8 cellular contexts compared by ENCODE assay signal in the genomic region with DNA sequence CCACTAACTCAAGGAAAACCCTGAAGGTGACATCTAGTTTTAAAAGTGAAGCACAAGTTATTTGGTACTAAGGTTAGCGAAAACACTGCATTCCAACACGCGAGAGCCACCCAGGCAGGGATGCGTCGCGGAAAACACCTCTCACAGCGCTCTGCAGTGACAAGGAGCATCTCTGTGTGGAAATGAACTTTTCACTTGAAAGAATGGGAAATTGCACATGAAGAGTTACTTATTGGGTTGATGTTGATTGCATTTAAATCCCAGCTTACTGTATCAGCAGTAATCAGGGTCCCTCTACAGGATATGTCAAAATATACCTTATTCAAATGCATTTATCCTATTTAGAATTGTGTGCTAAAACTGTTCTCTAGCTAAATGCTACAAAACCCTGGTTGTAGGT.
DNase-seq lines count a peak whose midpoint lies in the region; ATAC-seq and TF ChIP-seq lines count a peak whose summit lies in the region.

No MANE protein-coding gene starts in this region.

- H3K23ac ChIP-seq in neuronal stem cell (ENCODE audit: low read depth, low read length, poor library complexity), result no peak overlapping the region

- TF ChIP-seq CTCF in BE2C (IDR thresholded peaks at IDR 0.05; ENCODE audit: low read depth, low read length) (peak; percentile 24; the same call in 1 of the 2 replicates), nephron progenitor cell (IDR thresholded peaks at IDR 0.05) (no peak)

- no peak overlapping the region for H3K4me2 ChIP-seq in neuronal stem cell (ENCODE audit: insufficient read depth, low read length, poor library complexity, severe bottlenecking)

- H3K36me3 Mint-ChIP-seq in nephron progenitor cell (ENCODE audit: low read depth), result no peaks in the 10 kb centered on the region
- H3K36me3 Mint-ChIP-seq in activated CD4-positive, alpha-beta memory T cell treated with anti-CD3 and anti-CD28 coated beads, Interleukin-2, amount 10 ng/mL, durations not matched to agents 7 days and 5 days (ENCODE audit: low read depth), result no peaks in the 10 kb centered on the region
- no peaks in the 10 kb centered on the region for H3K36me3 Mint-ChIP-seq in activated CD8-positive, alpha-beta memory T cell treated with anti-CD3 and anti-CD28 coated beads, Interleukin-2, amount 10 ng/mL, durations not matched to agents 7 days and 5 days

- WGBS in neuronal stem cell (ENCODE audit: extremely low coverage in 2 of 2, insufficient read length in 2 of 2, insufficient replicate concordance in 1 of 2), 2 donors, result no CpG with 5 or more reads among the region's 7 CpGs

- H3K27ac ChIP-seq in neuronal stem cell (replicated peaks; ENCODE audit: low read length), result no peak overlapping the region

- H3K18ac ChIP-seq in neuronal stem cell (ENCODE audit: low read length), result no peak overlapping the region

- peak overlapping the region; percentile 78 for H3K4me3 Mint-ChIP-seq in nephron progenitor cell
- H3K4me3 Mint-ChIP-seq in activated CD4-positive, alpha-beta memory T cell treated with anti-CD3 and anti-CD28 coated beads, Interleukin-2, amount 10 ng/mL, durations not matched to agents 7 days and 5 days, result no peak overlapping the region
- no peak overlapping the region for H3K4me3 Mint-ChIP-seq in activated CD8-positive, alpha-beta memory T cell treated with anti-CD3 and anti-CD28 coated beads, Interleukin-2, amount 10 ng/mL, durations not matched to agents 7 days and 5 days

- peaks cover 16% of the 10 kb centered on the region for H3K27me3 Mint-ChIP-seq in nephron progenitor cell (ENCODE audit: low read depth, poor library complexity)
- H3K27me3 Mint-ChIP-seq in activated CD4-positive, alpha-beta memory T cell treated with anti-CD3 and anti-CD28 coated beads, Interleukin-2, amount 10 ng/mL, durations not matched to agents 7 days and 5 days, result peaks cover 17% of the 10 kb centered on the region
- peaks cover 19% of the 10 kb centered on the region for H3K27me3 Mint-ChIP-seq in activated CD8-positive, alpha-beta memory T cell treated with anti-CD3 and anti-CD28 coated beads, Interleukin-2, amount 10 ng/mL, durations not matched to agents 7 days and 5 days

- peaks cover 4% of the 10 kb centered on the region; the same call in 1 of the 2 replicates for H3K4me1 ChIP-seq in BE2C
- H3K4me1 ChIP-seq in neuronal stem cell (ENCODE audit: control insufficient read depth in 2 of 2, insufficient read depth in 1 of 2, low read depth in 1 of 2, low read length in 2 of 2), result peaks cover 0 to 14% of the 10 kb centered on the region in 2 donors

- H3K4ac ChIP-seq in neuronal stem cell (ENCODE audit: low read length), result no peak overlapping the region

- H3K14ac ChIP-seq in neuronal stem cell (ENCODE audit: low read length), result no peak overlapping the region

- no peaks in the 10 kb centered on the region for H3K9me3 Mint-ChIP-seq in nephron progenitor cell
- no peaks in the 10 kb centered on the region for H3K9me3 Mint-ChIP-seq in activated CD4-positive, alpha-beta memory T cell treated with anti-CD3 and anti-CD28 coated beads, Interleukin-2, amount 10 ng/mL, durations not matched to agents 7 days and 5 days
- no peaks in the 10 kb centered on the region for H3K9me3 Mint-ChIP-seq in activated CD8-positive, alpha-beta memory T cell treated with anti-CD3 and anti-CD28 coated beads, Interleukin-2, amount 10 ng/mL, durations not matched to agents 7 days and 5 days (ENCODE audit: low read depth)

- no peak overlapping the region for H4K91ac ChIP-seq in neuronal stem cell (ENCODE audit: low read depth, low read length, poor library complexity)

- H2AK5ac ChIP-seq in neuronal stem cell (ENCODE audit: low read depth, low read length), result no peak overlapping the region

- H3K27me3 ChIP-seq in BE2C, result 0 out of 2 replicates have a peak, but pooled peaks cover 4% of the 10 kb centered on the region
- H3K27me3 ChIP-seq in neuronal stem cell (ENCODE audit: control insufficient read depth in 3 of 3, insufficient read depth in 3 of 3, low read depth in 1 of 3, low read length in 3 of 3), result peaks cover 0 to 69% (median 3%) of the 10 kb centered on the region in 3 experiments

- POLR2A ChIA-PET in activated CD4-positive, alpha-beta memory T cell treated with anti-CD3 and anti-CD28 coated beads, Interleukin-2, amount 10 ng/mL, durations not matched to agents 7 days and 5 days (lab: Charles Lee), result no interaction called here

- no peak overlapping the region for H3K9ac ChIP-seq in neuronal stem cell (ENCODE audit: low read depth, low read length, poor library complexity)

- no peak overlapping the region for H4K8ac ChIP-seq in neuronal stem cell (ENCODE audit: low read depth, low read length)

- ATAC-seq in activated CD8-positive, alpha-beta memory T cell treated with anti-CD3 and anti-CD28 coated beads, Interleukin-2, amount 10 ng/mL, durations not matched to agents 7 days and 5 days, result no peak

- CTCF ChIA-PET in activated CD4-positive, alpha-beta memory T cell treated with anti-CD3 and anti-CD28 coated beads, Interleukin-2, amount 10 ng/mL, durations not matched to agents 7 days and 5 days (lab: Charles Lee), result no interaction called here
- CTCF ChIA-PET in activated CD8-positive, alpha-beta memory T cell treated with anti-CD3 and anti-CD28 coated beads, Interleukin-2, amount 10 ng/mL, durations not matched to agents 7 days and 5 days (lab: Charles Lee), result no interaction called here

- peaks cover 50% of the 10 kb centered on the region for H3K4me1 Mint-ChIP-seq in nephron progenitor cell
- no peaks in the 10 kb centered on the region for H3K4me1 Mint-ChIP-seq in activated CD4-positive, alpha-beta memory T cell treated with anti-CD3 and anti-CD28 coated beads, Interleukin-2, amount 10 ng/mL, durations not matched to agents 7 days and 5 days
- H3K4me1 Mint-ChIP-seq in activated CD8-positive, alpha-beta memory T cell treated with anti-CD3 and anti-CD28 coated beads, Interleukin-2, amount 10 ng/mL, durations not matched to agents 7 days and 5 days, result no peaks in the 10 kb centered on the region

- H3K4me3 ChIP-seq in BE2C (ENCODE audit: low read depth, low read length) (peak overlapping the region; percentile 69), neuronal stem cell (ENCODE audit: low read length in 2 of 2) (no peak overlapping the region)

- H3K79me1 ChIP-seq in neuronal stem cell (ENCODE audit: low read depth, low read length), result no peaks in the 10 kb centered on the region

- H3K9me3 ChIP-seq in BE2C (no peaks in the 10 kb centered on the region), neuronal stem cell (replicated peaks in 1 of 2; ENCODE audit: control insufficient read depth in 2 of 2, insufficient read depth in 1 of 2, low read depth in 1 of 2, low read length in 2 of 2) (no peaks in the 10 kb centered on the region)

- H3K36me3 ChIP-seq in BE2C (no peaks in the 10 kb centered on the region), neuronal stem cell (replicated peaks in 1 of 2; ENCODE audit: control insufficient read depth in 2 of 2, insufficient read depth in 2 of 2, low read length in 2 of 2) (no peaks in the 10 kb centered on the region)

- no peak overlapping the region for H2BK5ac ChIP-seq in neuronal stem cell (ENCODE audit: low read length)

- no peak overlapping the region for H2BK15ac ChIP-seq in neuronal stem cell (ENCODE audit: low read length)

- H2BK12ac ChIP-seq in neuronal stem cell (ENCODE audit: low read length), result no peak overlapping the region

- no peak overlapping the region for H3K27ac Mint-ChIP-seq in nephron progenitor cell
- no peak overlapping the region for H3K27ac Mint-ChIP-seq in activated CD4-positive, alpha-beta memory T cell treated with anti-CD3 and anti-CD28 coated beads, Interleukin-2, amount 10 ng/mL, durations not matched to agents 7 days and 5 days
- no peak overlapping the region for H3K27ac Mint-ChIP-seq in activated CD8-positive, alpha-beta memory T cell treated with anti-CD3 and anti-CD28 coated beads, Interleukin-2, amount 10 ng/mL, durations not matched to agents 7 days and 5 days

- H2BK120ac ChIP-seq in neuronal stem cell (ENCODE audit: low read depth, low read length), result no peak overlapping the region

- no peak for DNase-seq in BE2C
- peak; percentile 25 for DNase-seq in NCI-H1694 (lab: John Stamatoyannopoulos, UW)
- DNase-seq in dermis microvascular lymphatic vessel endothelial cell (ENCODE audit: low read depth in 2 of 2), result peak; percentile 44 to 65
- no peak for DNase-seq in nephron progenitor cell
- DNase-seq in NCI-H774 (lab: John Stamatoyannopoulos, UW), result no peak
- no peak for DNase-seq in activated CD4-positive, alpha-beta memory T cell treated with anti-CD3 and anti-CD28 coated beads, Interleukin-2, amount 10 ng/mL, durations not matched to agents 7 days and 5 days
- DNase-seq in activated CD8-positive, alpha-beta memory T cell treated with anti-CD3 and anti-CD28 coated beads, Interleukin-2, amount 10 ng/mL, durations not matched to agents 7 days and 5 days, result no peak
- DNase-seq in neuronal stem cell (ENCODE audit: low spot score), result no peak

- no peak overlapping the region for H2AFZ ChIP-seq in neuronal stem cell (ENCODE audit: low read length)

Comparison
In these comparisons a context has a peak if more than half of its experiments do, and no peak if none do; other contexts are left out.
1. DNase-seq: peak in NCI-H1694 (single experiment) and dermis microvascular lymphatic vessel endothelial cell (2 of 2); none in BE2C (single experiment), nephron progenitor cell (single experiment), NCI-H774 (single experiment), activated CD4-positive, alpha-beta memory T cell treated with anti-CD3 and anti-CD28 coated beads, Interleukin-2, amount 10 ng/mL, durations not matched to agents 7 days and 5 days (single experiment), activated CD8-positive, alpha-beta memory T cell treated with anti-CD3 and anti-CD28 coated beads, Interleukin-2, amount 10 ng/mL, durations not matched to agents 7 days and 5 days (single experiment) and neuronal stem cell (single experiment).